ENCODE assay signal across 16 cellular contexts in genomic region chr4:169927280-169927679, GRCh38.
A peak's percentile ranks its signal among the peaks of the same experiment; 100 is the strongest.
DNase-seq lines count a peak whose midpoint lies in the region; ATAC-seq and TF ChIP-seq lines count a peak whose summit lies in the region.
"Had no signal": no experiment of that assay in that cellular context is flagged by ENCODE, and none has a peak within 500 bp of the region (broad histone marks: within the 10 kb centered on the region; RNA-seq: fewer than 3 reads in every experiment).

No MANE protein-coding gene starts in this region.

- H3K36me3 Mint-ChIP-seq in GM23338 (ENCODE audit: low read depth), result no peaks in the 10 kb centered on the region
- H3K36me3 Mint-ChIP-seq: CD4-positive, alpha-beta memory T cell had no signal

- ATAC-seq in GM18868 (IDR thresholded peaks at IDR 0.05; ENCODE audit: unreplicated experiment), result peak; percentile 60
- no peak for ATAC-seq in GM23338
- ATAC-seq in left lobe of liver, result peak; percentile 89

- H3K9me3 Mint-ChIP-seq in GM23338, result no peaks in the 10 kb centered on the region
- H3K9me3 Mint-ChIP-seq: HFFc6 had no signal

- no peak overlapping the region for H3K27ac ChIP-seq in GM23338 (ENCODE audit: low read depth)
- H3K27ac ChIP-seq: GM23248 had no signal

- H3K27ac Mint-ChIP-seq in GM23338, result no peak overlapping the region
- H3K27ac Mint-ChIP-seq: CD4-positive, alpha-beta memory T cell; H9; HFFc6 had no signal

- peaks cover 3% of the 10 kb centered on the region for H3K27me3 Mint-ChIP-seq in GM23338 (ENCODE audit: insufficient read depth, low read depth, poor library complexity)

- no peaks in the 10 kb centered on the region for H4K20me1 ChIP-seq in GM23338 (replicated peaks; ENCODE audit: insufficient read depth)

- H2AFZ ChIP-seq in GM23338, result peak overlapping the region; percentile 83
- H2AFZ ChIP-seq: GM23248 had no signal

- H3K27me3 ChIP-seq in GM23338 (ENCODE audit: insufficient read depth), result no peaks in the 10 kb centered on the region

- H3K4me2 ChIP-seq in GM23338, result no peak overlapping the region

- no peak for DNase-seq in GM23338 (ENCODE audit: low spot score)
- no peak for DNase-seq in left lobe of liver (ENCODE audit: low spot score)
- no peak for DNase-seq in NCI-H2107 treated with DMSO at 0.1 percent for 48 hours (lab: John Stamatoyannopoulos, UW; ENCODE audit: unreplicated experiment)
- DNase-seq in OCI-M2 (lab: John Stamatoyannopoulos, UW; ENCODE audit: unreplicated experiment), result no peak
- no peak for DNase-seq in SIG-M5 (lab: John Stamatoyannopoulos, UW)
- DNase-seq: C1 segment of cervical spinal cord; Calu3; CD4-positive, alpha-beta memory T cell; COR-L47; DMS53; DMS79 treated with DMSO at 0.1 percent for 48 hours; GF-D8; GM23248; H9; HFFc6 had no signal

- no peaks in the 10 kb centered on the region for H3K36me3 ChIP-seq in GM23338 (ENCODE audit: insufficient read depth)

- H3K9me2 ChIP-seq in GM23338 (ENCODE audit: insufficient read depth), result no peaks in the 10 kb centered on the region

- no peak overlapping the region for H3K4me3 ChIP-seq in GM23338
- H3K4me3 ChIP-seq: GM23248 had no signal

- peaks cover 4% of the 10 kb centered on the region; the same call in 1 of the 3 replicates for H3K4me1 Mint-ChIP-seq in GM23338
- H3K4me1 Mint-ChIP-seq: CD4-positive, alpha-beta memory T cell had no signal

- peaks cover 8% of the 10 kb centered on the region; the same call in 1 of the 2 replicates for H3K4me1 ChIP-seq in GM23338 (ENCODE audit: insufficient read depth)

- H3F3A ChIP-seq in GM23338 (replicated peaks; ENCODE audit: low read depth), result no peaks in the 10 kb centered on the region

- H3K79me2 ChIP-seq in GM23338 (replicated peaks; ENCODE audit: insufficient read depth), result no peaks in the 10 kb centered on the region

- H3K4me3 Mint-ChIP-seq in GM23338, result no peak overlapping the region
- H3K4me3 Mint-ChIP-seq: CD4-positive, alpha-beta memory T cell; H9; HFFc6 had no signal

- no peak for TF ChIP-seq CTCF in GM23338 (conservative IDR thresholded peaks at IDR 0.05; ENCODE audit: low read depth in 2 of 2)

TF ChIP-seq in GM23338, 12 proteins besides CTCF, POLR2A, EP300 and RAD21:
- no peak for TF ChIP-seq ZNF114 (CRISPR knock-in tag; IDR thresholded peaks at IDR 0.05)
- TF ChIP-seq ZNF462 (CRISPR knock-in tag; IDR thresholded peaks at IDR 0.05), result no peak
- TF ChIP-seq ETS1 (IDR thresholded peaks at IDR 0.05), result no peak
- no peak for TF ChIP-seq CREB1 (CRISPR knock-in tag; IDR thresholded peaks at IDR 0.05; ENCODE audit: low read depth)
- TF ChIP-seq POLR2AphosphoS5 (IDR thresholded peaks at IDR 0.05; ENCODE audit: low read depth), result no peak
- TF ChIP-seq STAT1 (IDR thresholded peaks at IDR 0.05; ENCODE audit: unreplicated experiment), result no peak
- no peak for TF ChIP-seq ZNF331 (CRISPR knock-in tag; IDR thresholded peaks at IDR 0.05; ENCODE audit: low read depth)
